39 cellular contexts compared by ENCODE assay signal in genomic region chr4:11966782-11967181, GRCh38.
"Had no signal": no experiment of that assay in that cellular context is flagged by ENCODE, and none has a peak within 500 bp of the region (broad histone marks: within the 10 kb centered on the region; RNA-seq: fewer than 3 reads in every experiment).

No MANE protein-coding gene starts in this region.

- H3K4me3 ChIP-seq: adrenal gland, ascending aorta, breast epithelium, cardiac muscle cell, coronary artery, dorsolateral prefrontal cortex, esophagus muscularis mucosa, gastrocnemius medialis, heart left ventricle had no signal

- H3K4me3 Mint-ChIP-seq: activated B cell treated with CpG ODN at 0.5 μM for 24 hours; activated CD8-positive, alpha-beta memory T cell treated with anti-CD3 and anti-CD28 coated beads, Interleukin-2, amount 10 ng/mL, durations not matched to agents 7 days and 5 days; activated CD8-positive, alpha-beta T cell treated with anti-CD3 and anti-CD28 coated beads for 36 hours; activated naive CD4-positive, alpha-beta T cell treated with anti-CD3 and anti-CD28 coated beads for 36 hours; activated naive CD4-positive, alpha-beta T cell treated with anti-CD3 and anti-CD28 coated beads, Interleukin-2, amount 50 U/mL, for 24 hours; activated naive CD8-positive, alpha-beta T cell treated with anti-CD3 and anti-CD28 coated beads for 36 hours; activated naive CD8-positive, alpha-beta T cell treated with anti-CD3 and anti-CD28 coated beads, Interleukin-2, amount 50 U/mL, for 24 hours; activated T-helper 1 cell treated with anti-CD3 and anti-CD28 coated beads, Interleukin-12 subunit alpha, Interleukin-12 subunit beta, Interleukin-2, Interleukin-4 antibody, amounts not matched to agents 30 ng/mL and 10 ng/mL and 1 ng/mL, durations not matched to agents 14 hours and 24 hours and 36 hours; brain; dendritic cell treated with granulocyte-macrophage colony-stimulating factor and Interleukin-4, amounts not matched to agents 40 ng/mL and 50 ng/mL, for 4 days; endodermal cell; T-helper 17 cell; T-helper 2 cell treated with Interferon-gamma antibody and Interleukin-4, amounts not matched to agents 5 μg/mL and 100 μg/mL, for 36 hours had no signal

- H3K27me3 ChIP-seq: adrenal gland, ascending aorta, breast epithelium, cardiac muscle cell, dorsolateral prefrontal cortex, esophagus muscularis mucosa, foreskin keratinocyte, gastrocnemius medialis, heart left ventricle had no signal

- H3K27ac ChIP-seq: adrenal gland, ascending aorta, breast epithelium, cardiac muscle cell, coronary artery, dorsolateral prefrontal cortex, esophagus muscularis mucosa, foreskin keratinocyte, gastrocnemius medialis, heart left ventricle, WERI-Rb-1 had no signal

- H3K36me3 Mint-ChIP-seq: activated CD8-positive, alpha-beta memory T cell treated with anti-CD3 and anti-CD28 coated beads, Interleukin-2, amount 10 ng/mL, durations not matched to agents 7 days and 5 days; activated naive CD4-positive, alpha-beta T cell treated with anti-CD3 and anti-CD28 coated beads, Interleukin-2, amount 50 U/mL, for 24 hours; activated naive CD8-positive, alpha-beta T cell treated with anti-CD3 and anti-CD28 coated beads for 36 hours; brain had no signal

- H3K4me1 ChIP-seq: ascending aorta, breast epithelium, esophagus muscularis mucosa, foreskin keratinocyte, gastrocnemius medialis, heart left ventricle had no signal

- H3K27ac Mint-ChIP-seq: activated B cell treated with CpG ODN at 0.5 μM for 24 hours; activated CD8-positive, alpha-beta memory T cell treated with anti-CD3 and anti-CD28 coated beads, Interleukin-2, amount 10 ng/mL, durations not matched to agents 7 days and 5 days; activated CD8-positive, alpha-beta T cell treated with anti-CD3 and anti-CD28 coated beads for 36 hours; activated naive CD4-positive, alpha-beta T cell treated with anti-CD3 and anti-CD28 coated beads for 36 hours; activated naive CD4-positive, alpha-beta T cell treated with anti-CD3 and anti-CD28 coated beads, Interleukin-2, amount 50 U/mL, for 24 hours; activated naive CD8-positive, alpha-beta T cell treated with anti-CD3 and anti-CD28 coated beads for 36 hours; activated naive CD8-positive, alpha-beta T cell treated with anti-CD3 and anti-CD28 coated beads, Interleukin-2, amount 50 U/mL, for 24 hours; activated T-helper 1 cell treated with anti-CD3 and anti-CD28 coated beads, Interleukin-12 subunit alpha, Interleukin-12 subunit beta, Interleukin-2, Interleukin-4 antibody, amounts not matched to agents 30 ng/mL and 10 ng/mL and 1 ng/mL, durations not matched to agents 14 hours and 24 hours and 36 hours; activated T-helper 2 cell treated with anti-CD3 and anti-CD28 coated beads, Interferon-gamma antibody, Interleukin-2, Interleukin-4, amounts not matched to agents 10 μg/mL and 5 μg/mL and 100 μg/mL, durations not matched to agents 14 hours and 24 hours and 36 hours; brain; dendritic cell treated with granulocyte-macrophage colony-stimulating factor and Interleukin-4, amounts not matched to agents 40 ng/mL and 50 ng/mL, for 4 days; endodermal cell; T-helper 17 cell; T-helper 2 cell treated with Interferon-gamma antibody and Interleukin-4, amounts not matched to agents 5 μg/mL and 100 μg/mL, for 36 hours had no signal

- DNase-seq: activated B cell treated with CpG ODN at 0.5 μM for 24 hours; activated CD4-positive, alpha-beta T cell treated with anti-CD3 and anti-CD28 coated beads for 48 hours; activated CD4-positive, alpha-beta T cell treated with anti-CD3 and anti-CD28 coated beads, Interleukin-2, amount 50 U/mL, for 1 hour; activated CD4-positive, alpha-beta T cell treated with anti-CD3 and anti-CD28 coated beads, Interleukin-2, amount 50 U/mL, for 48 hours; activated CD8-positive, alpha-beta memory T cell treated with anti-CD3 and anti-CD28 coated beads, Interleukin-2, amount 10 ng/mL, durations not matched to agents 7 days and 5 days; activated CD8-positive, alpha-beta memory T cell treated with anti-CD3 and anti-CD28 coated beads, Interleukin-2, amount 50 U/mL, for 4 hours; activated CD8-positive, alpha-beta T cell treated with anti-CD3 and anti-CD28 coated beads for 36 hours; activated effector memory CD4-positive, alpha-beta T cell treated with anti-CD3 and anti-CD28 coated beads, Interleukin-2, amount 50 U/mL, for 16 hours; activated naive CD4-positive, alpha-beta T cell treated with anti-CD3 and anti-CD28 coated beads for 36 hours; activated naive CD8-positive, alpha-beta T cell treated with anti-CD3 and anti-CD28 coated beads for 36 hours; activated naive CD8-positive, alpha-beta T cell treated with anti-CD3 and anti-CD28 coated beads, Interleukin-2, amount 50 U/mL, for 24 hours; activated T-cell treated with anti-CD3 and anti-CD28 coated beads, Interleukin-2, amount 50 U/mL, for 1 hour; activated T-cell treated with anti-CD3 and anti-CD28 coated beads, Interleukin-2, amount 50 U/mL, for 48 hours; adrenal gland; central memory CD4-positive, alpha-beta T cell; cerebellar nuclear complex; dorsolateral prefrontal cortex; effector memory CD4-positive, alpha-beta T cell; endodermal cell; erythroblast; foreskin keratinocyte; gastrocnemius medialis; glutamatergic neuron; heart left ventricle; T-helper 17 cell; T1000; WERI-Rb-1 had no signal

- H3K9me3 Mint-ChIP-seq: activated B cell treated with CpG ODN at 0.5 μM for 24 hours; activated CD8-positive, alpha-beta T cell treated with anti-CD3 and anti-CD28 coated beads for 36 hours; activated naive CD4-positive, alpha-beta T cell treated with anti-CD3 and anti-CD28 coated beads for 36 hours; activated naive CD8-positive, alpha-beta T cell treated with anti-CD3 and anti-CD28 coated beads, Interleukin-2, amount 50 U/mL, for 24 hours; activated T-helper 2 cell treated with anti-CD3 and anti-CD28 coated beads, Interferon-gamma antibody, Interleukin-2, Interleukin-4, amounts not matched to agents 10 μg/mL and 5 μg/mL and 100 μg/mL, durations not matched to agents 14 hours and 24 hours and 36 hours; endodermal cell; T-helper 2 cell treated with Interferon-gamma antibody and Interleukin-4, amounts not matched to agents 5 μg/mL and 100 μg/mL, for 36 hours had no signal

- H3K36me3 ChIP-seq: adrenal gland, ascending aorta, breast epithelium, cardiac muscle cell, esophagus muscularis mucosa, gastrocnemius medialis, heart left ventricle, WERI-Rb-1 had no signal

- H3K27me3 Mint-ChIP-seq: activated B cell treated with CpG ODN at 0.5 μM for 24 hours; activated CD8-positive, alpha-beta memory T cell treated with anti-CD3 and anti-CD28 coated beads, Interleukin-2, amount 10 ng/mL, durations not matched to agents 7 days and 5 days; activated CD8-positive, alpha-beta T cell treated with anti-CD3 and anti-CD28 coated beads for 36 hours; activated naive CD8-positive, alpha-beta T cell treated with anti-CD3 and anti-CD28 coated beads for 36 hours; activated naive CD8-positive, alpha-beta T cell treated with anti-CD3 and anti-CD28 coated beads, Interleukin-2, amount 50 U/mL, for 24 hours; dendritic cell treated with granulocyte-macrophage colony-stimulating factor and Interleukin-4, amounts not matched to agents 40 ng/mL and 50 ng/mL, for 4 days; T-helper 17 cell had no signal

- ATAC-seq: activated CD4-positive, CD25-positive, alpha-beta regulatory T cell treated with anti-CD3 and anti-CD28 coated beads, Interleukin-2, amount 50 U/mL, for 24 hours; activated CD8-positive, alpha-beta memory T cell treated with anti-CD3 and anti-CD28 coated beads, Interleukin-2, amount 10 ng/mL, durations not matched to agents 7 days and 5 days; activated CD8-positive, alpha-beta T cell treated with anti-CD3 and anti-CD28 coated beads for 36 hours; activated naive CD8-positive, alpha-beta T cell treated with anti-CD3 and anti-CD28 coated beads, Interleukin-2, amount 50 U/mL, for 24 hours; foreskin keratinocyte; gastrocnemius medialis; heart left ventricle; T-helper 17 cell had no signal

- H3K4me1 Mint-ChIP-seq: activated B cell treated with CpG ODN at 0.5 μM for 24 hours; activated CD8-positive, alpha-beta memory T cell treated with anti-CD3 and anti-CD28 coated beads, Interleukin-2, amount 10 ng/mL, durations not matched to agents 7 days and 5 days; activated naive CD4-positive, alpha-beta T cell treated with anti-CD3 and anti-CD28 coated beads, Interleukin-2, amount 50 U/mL, for 24 hours; activated naive CD8-positive, alpha-beta T cell treated with anti-CD3 and anti-CD28 coated beads for 36 hours; activated naive CD8-positive, alpha-beta T cell treated with anti-CD3 and anti-CD28 coated beads, Interleukin-2, amount 50 U/mL, for 24 hours; brain; endodermal cell; T-helper 17 cell had no signal

- H3K9me3 ChIP-seq: adrenal gland, ascending aorta, breast epithelium, esophagus muscularis mucosa, gastrocnemius medialis had no signal
